ENCODE assay signal across 12 cellular contexts in the genomic region with DNA sequence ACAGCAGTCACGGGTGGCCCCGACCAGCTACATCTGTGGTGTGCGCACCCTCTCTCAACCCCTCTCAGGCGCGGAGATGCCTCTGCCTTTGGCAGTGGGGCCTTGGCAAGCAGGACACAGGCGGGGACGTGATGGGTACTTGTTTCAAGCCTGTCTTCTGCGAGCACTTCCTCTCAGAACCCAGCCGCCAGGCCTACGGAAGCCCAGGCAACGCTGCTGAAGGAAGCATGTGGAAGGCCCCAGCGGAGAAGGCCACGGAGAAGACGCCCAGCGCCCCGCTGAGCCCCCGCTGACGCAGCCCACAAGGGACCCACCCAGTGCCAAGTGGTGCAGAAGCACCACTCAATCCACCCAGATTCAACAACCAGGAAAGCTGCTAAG. TPM values are rescaled to one million over a fixed set of nuclear protein-coding genes. Genes with fewer than 3 reads are reported as not detected.
DNase-seq lines count a peak whose midpoint lies in the region; ATAC-seq and TF ChIP-seq lines count a peak whose summit lies in the region.
"Had no signal": no experiment of that assay in that cellular context is flagged by ENCODE, and none has a peak within 500 bp of the region (broad histone marks: within the 10 kb centered on the region; RNA-seq: fewer than 3 reads in every experiment).

No MANE protein-coding gene starts in this region.

- no peak for TF ChIP-seq CTCF in gastroesophageal sphincter (IDR thresholded peaks at IDR 0.05)
- no peak for TF ChIP-seq CTCF in vagina (IDR thresholded peaks at IDR 0.05)

- H3K27ac Mint-ChIP-seq in activated T-helper 17 cell treated with anti-CD3 and anti-CD28 coated beads, Interleukin-2, amount 50 U/mL, for 72 hours: no peak overlapping the region

- H2BK12ac ChIP-seq in neuronal stem cell (ENCODE audit: low read length): peak overlapping the region; percentile 69

- H3K79me1 ChIP-seq in neuronal stem cell (ENCODE audit: low read depth, low read length): no peaks in the 10 kb centered on the region

- no peaks in the 10 kb centered on the region for H3K27me3 ChIP-seq in gastroesophageal sphincter
- H3K27me3 ChIP-seq in neuronal stem cell (ENCODE audit: control insufficient read depth in 3 of 3, insufficient read depth in 3 of 3, low read depth in 1 of 3, low read length in 3 of 3): peaks cover 0 to 2% (median 0%) of the 10 kb centered on the region in 3 experiments
- H3K27me3 ChIP-seq in vagina: no peaks in the 10 kb centered on the region

- no peak overlapping the region for H2BK5ac ChIP-seq in neuronal stem cell (ENCODE audit: low read length)

- H3K4me1 ChIP-seq in gastroesophageal sphincter (peaks cover 0 to 71% (median 25%) of the 10 kb centered on the region in 3 donors), neuronal stem cell (ENCODE audit: control insufficient read depth in 2 of 2, insufficient read depth in 1 of 2, low read depth in 1 of 2, low read length in 2 of 2) (peaks cover 5 to 11% of the 10 kb centered on the region in 2 donors), vagina (peaks cover 65% of the 10 kb centered on the region)

- no peak overlapping the region for H3K4ac ChIP-seq in neuronal stem cell (ENCODE audit: low read length)

- H3K9me3 Mint-ChIP-seq in activated T-helper 17 cell treated with anti-CD3 and anti-CD28 coated beads, Interleukin-2, amount 50 U/mL, for 72 hours: no peaks in the 10 kb centered on the region

- peak; percentile 59 for DNase-seq in activated effector memory CD4-positive, alpha-beta T cell treated with anti-CD3 and anti-CD28 coated beads, Interleukin-2, amount 50 U/mL, for 16 hours
- DNase-seq in activated effector memory CD4-positive, alpha-beta T cell treated with Interleukin-2 at 50 U/mL for 16 hours: no peak
- DNase-seq in neuronal stem cell (ENCODE audit: low spot score): no peak
- no peak for DNase-seq in vagina (ENCODE audit: extremely low spot score in 2 of 2)
- DNase-seq in NCI-H82 treated with DMSO at 0.1 percent for 48 hours (lab: John Stamatoyannopoulos, UW; ENCODE audit: unreplicated experiment): no peak
- DNase-seq: activated CD4-positive, alpha-beta T cell treated with anti-CD3 and anti-CD28 coated beads for 4 hours; cerebellar nuclear complex; NCI-H1105 treated with DMSO at 0.1 percent for 48 hours had no signal

- H3K23ac ChIP-seq in neuronal stem cell (ENCODE audit: low read depth, low read length, poor library complexity): no peak overlapping the region

- no peaks in the 10 kb centered on the region for H3K4me1 Mint-ChIP-seq in activated T-helper 17 cell treated with anti-CD3 and anti-CD28 coated beads, Interleukin-2, amount 50 U/mL, for 72 hours

- no peak overlapping the region for H3K9ac ChIP-seq in neuronal stem cell (ENCODE audit: low read depth, low read length, poor library complexity)

- no peak overlapping the region for H3K14ac ChIP-seq in neuronal stem cell (ENCODE audit: low read length)

- no peak overlapping the region for H3K4me3 Mint-ChIP-seq in activated T-helper 17 cell treated with anti-CD3 and anti-CD28 coated beads, Interleukin-2, amount 50 U/mL, for 72 hours

- H3K4me3 ChIP-seq in gastroesophageal sphincter (no peak overlapping the region), neuronal stem cell (ENCODE audit: low read length in 2 of 2) (no peak overlapping the region), vagina (no peak overlapping the region)

- intact Hi-C loops in vagina (cut with DNase I): no loop called here

- no peak overlapping the region for H3K4me2 ChIP-seq in neuronal stem cell (ENCODE audit: insufficient read depth, low read length, poor library complexity, severe bottlenecking)

- H3K18ac ChIP-seq in neuronal stem cell (ENCODE audit: low read length): peak overlapping the region; percentile 25

- no peak overlapping the region for H2BK15ac ChIP-seq in neuronal stem cell (ENCODE audit: low read length)

- no peaks in the 10 kb centered on the region for H3K27me3 Mint-ChIP-seq in activated T-helper 17 cell treated with anti-CD3 and anti-CD28 coated beads, Interleukin-2, amount 50 U/mL, for 72 hours

- ATAC-seq in gastroesophageal sphincter (peak; percentile 14), HG02938 (IDR thresholded peaks at IDR 0.05; ENCODE audit: unreplicated experiment) (no peak)
- ATAC-seq in activated T-helper 17 cell treated with anti-CD3 and anti-CD28 coated beads, Interleukin-2, amount 50 U/mL, for 72 hours (replicated peaks): no peak

- no peak for TF ChIP-seq EP300 in gastroesophageal sphincter (IDR thresholded peaks at IDR 0.05)

- peak overlapping the region in 3 of 4 donors; percentile 19 to 70 (median 64) for H3K27ac ChIP-seq in gastroesophageal sphincter
- H3K27ac ChIP-seq in neuronal stem cell (replicated peaks; ENCODE audit: low read length): no peak overlapping the region
- H3K27ac ChIP-seq in vagina: peak overlapping the region; percentile 45
- H3K27ac ChIP-seq: epithelial cell of prostate had no signal

- no peak overlapping the region for H4K91ac ChIP-seq in neuronal stem cell (ENCODE audit: low read depth, low read length, poor library complexity)

- H4K8ac ChIP-seq in neuronal stem cell (ENCODE audit: low read depth, low read length): no peak overlapping the region

- no peak overlapping the region for H2AFZ ChIP-seq in neuronal stem cell (ENCODE audit: low read length)

- H2AK5ac ChIP-seq in neuronal stem cell (ENCODE audit: low read depth, low read length): peak overlapping the region; percentile 40

- peaks cover 0 to 44% of the 10 kb centered on the region in 2 donors for H3K36me3 ChIP-seq in gastroesophageal sphincter
- no peaks in the 10 kb centered on the region for H3K36me3 ChIP-seq in neuronal stem cell (replicated peaks in 1 of 2; ENCODE audit: control insufficient read depth in 2 of 2, insufficient read depth in 2 of 2, low read length in 2 of 2)
- H3K36me3 ChIP-seq in vagina: no peaks in the 10 kb centered on the region

- WGBS in gastroesophageal sphincter (ENCODE audit: low coverage in 1 of 2), 2 donors: 80% methylated on average over 1 of the region's 18 CpGs; no CpG with 5 or more reads in 1 of the 2 donors
- no CpG with 5 or more reads among the region's 18 CpGs for WGBS in neuronal stem cell (ENCODE audit: extremely low coverage in 2 of 2, insufficient read length in 2 of 2, insufficient replicate concordance in 1 of 2), 2 donors

- H3K9me3 ChIP-seq in gastroesophageal sphincter (no peaks in the 10 kb centered on the region), neuronal stem cell (replicated peaks in 1 of 2; ENCODE audit: control insufficient read depth in 2 of 2, insufficient read depth in 1 of 2, low read depth in 1 of 2, low read length in 2 of 2) (no peaks in the 10 kb centered on the region), vagina (no peaks in the 10 kb centered on the region)

- no peak overlapping the region for H2BK120ac ChIP-seq in neuronal stem cell (ENCODE audit: low read depth, low read length)

- no peaks in the 10 kb centered on the region for H3K36me3 Mint-ChIP-seq in activated T-helper 17 cell treated with anti-CD3 and anti-CD28 coated beads, Interleukin-2, amount 50 U/mL, for 72 hours (ENCODE audit: low read depth)

- TF ChIP-seq POLR2A in gastroesophageal sphincter (IDR thresholded peaks at IDR 0.05) (no peak), vagina (IDR thresholded peaks at IDR 0.05) (no peak)

RNA-seq across cellular contexts. Expression of a gene that starts 13.0 kb away (rescaled TPM):
- total RNA-seq in gastroesophageal sphincter: 100 to 1,000 TPM; 130 to 154 (median 143) TPM
- 8.4 TPM for polyA plus RNA-seq in neuronal stem cell (2013, experiment 1 of 2)
- polyA plus RNA-seq in neuronal stem cell (2013, experiment 2 of 2): 9.3 TPM
- 93.8 TPM for total RNA-seq in vagina
- 10 to 100 TPM; 22.1 to 26.0 TPM for total RNA-seq in activated T-helper 17 cell treated with anti-CD3 and anti-CD28 coated beads, Interleukin-2, amount 50 U/mL, for 72 hours

RNA-seq across cellular contexts. Expression of a gene that starts 41.4 kb away (rescaled TPM):
- total RNA-seq in gastroesophageal sphincter (10 to 100 TPM; 15.8 to 32.8 (median 27.2) TPM), vagina (11.8 TPM)
- 28.9 TPM for polyA plus RNA-seq in neuronal stem cell (2013, experiment 1 of 2)
- 28.0 TPM for polyA plus RNA-seq in neuronal stem cell (2013, experiment 2 of 2)
- 10 to 100 TPM; 25.1 to 29.3 TPM for total RNA-seq in activated T-helper 17 cell treated with anti-CD3 and anti-CD28 coated beads, Interleukin-2, amount 50 U/mL, for 72 hours

RNA-seq across cellular contexts. Expression of a gene that starts 55.2 kb away (rescaled TPM):
- 10 to 100 TPM in 1 of 4 donors, 1 to 10 TPM in 3; 5.9 to 16.6 (median 8.0) TPM for total RNA-seq in gastroesophageal sphincter
- polyA plus RNA-seq in neuronal stem cell (2013, experiment 1 of 2): 0.96 TPM
- polyA plus RNA-seq in neuronal stem cell (2013, experiment 2 of 2): 1.1 TPM
- total RNA-seq in vagina: 6.9 TPM
- 10 to 100 TPM; 11.2 to 66.1 TPM for total RNA-seq in activated T-helper 17 cell treated with anti-CD3 and anti-CD28 coated beads, Interleukin-2, amount 50 U/mL, for 72 hours
